ENCODE assay signal across 8 cellular contexts in genomic region chr5:109690456-109691247, GRCh38. TPM values are rescaled to one million over a fixed set of nuclear protein-coding genes. Genes with fewer than 3 reads are reported as not detected.
DNase-seq lines count a peak whose midpoint lies in the region; ATAC-seq and TF ChIP-seq lines count a peak whose summit lies in the region.

No MANE protein-coding gene starts in this region.

- ATAC-seq in naive thymus-derived CD8-positive, alpha-beta T cell: peak; percentile 25 to 52

- peak; percentile 89 for TF ChIP-seq CTCF in fibroblast of pulmonary artery (IDR thresholded peaks at IDR 0.05; ENCODE audit: low read length, missing control alignments)

- peak overlapping the region; percentile 87 to 88 for H3K9ac ChIP-seq in stomach smooth muscle (ENCODE audit: low read length in 2 of 2)

- peak overlapping the region; percentile 90 for H3K27ac ChIP-seq in stomach smooth muscle (ENCODE audit: low read length)

- peaks cover 0 to 5% (median 0%) of the 10 kb centered on the region in 9 donors for H3K9me3 Mint-ChIP-seq in naive thymus-derived CD8-positive, alpha-beta T cell

- no peaks in the 10 kb centered on the region for H3K27me3 ChIP-seq in stomach smooth muscle (ENCODE audit: control insufficient read depth in 1 of 2, insufficient read depth in 2 of 2, low read length in 2 of 2)

- H3K36me3 ChIP-seq in stomach smooth muscle (ENCODE audit: control insufficient read depth in 2 of 2, insufficient read depth in 2 of 2, low read length in 2 of 2): no peaks in the 10 kb centered on the region

- peak; percentile 64 to 72 for DNase-seq in AML-193 (lab: John Stamatoyannopoulos, UW)
- DNase-seq in GM19238 (ENCODE audit: insufficient read length, low spot score): peak; percentile 5
- DNase-seq in HT-29 (ENCODE audit: low spot score): peak; percentile 78
- DNase-seq in RPMI8226: peak; percentile 83
- peak; percentile 82 for DNase-seq in activated effector memory CD4-positive, alpha-beta T cell treated with anti-CD3 and anti-CD28 coated beads, Interleukin-2, amount 50 U/mL, for 16 hours
- peak; percentile 88 for DNase-seq in fibroblast of pulmonary artery (ENCODE audit: low read depth)
- DNase-seq in naive thymus-derived CD8-positive, alpha-beta T cell: peak; percentile 35 to 81 (median 64)

- POLR2A ChIA-PET in naive thymus-derived CD8-positive, alpha-beta T cell (lab: Charles Lee): interaction anchor here (0.7 to 5.1 kb wide), 21 partner anchors 8 to 1309 kb away, joined by 3 to 61 read pairs (median 5); partner anchors contain the start of genes FBXL17, PJA2 and SLC25A46

- H3K4me3 ChIP-seq in fibroblast of pulmonary artery (replicated peaks; ENCODE audit: low read depth, low read length): peak overlapping the region; percentile 82
- peak overlapping the region; percentile 90 to 98 for H3K4me3 ChIP-seq in stomach smooth muscle (ENCODE audit: low read length in 2 of 2)

- H3K4me1 Mint-ChIP-seq in naive thymus-derived CD8-positive, alpha-beta T cell: peaks cover 28 to 54% (median 48%) of the 10 kb centered on the region in 4 donors

- H3K27ac Mint-ChIP-seq in naive thymus-derived CD8-positive, alpha-beta T cell: peak overlapping the region; percentile 89 to 96 (median 93)

- H3K36me3 Mint-ChIP-seq in naive thymus-derived CD8-positive, alpha-beta T cell: no peaks in the 10 kb centered on the region

- peaks cover 3% of the 10 kb centered on the region for H3K4me1 ChIP-seq in stomach smooth muscle (ENCODE audit: control insufficient read depth, insufficient read depth, low read length)

- no peaks in the 10 kb centered on the region for H3K9me3 ChIP-seq in stomach smooth muscle (ENCODE audit: control insufficient read depth in 2 of 2, low read length in 2 of 2)

- peak overlapping the region; percentile 86 to 95 (median 92) for H3K4me3 Mint-ChIP-seq in naive thymus-derived CD8-positive, alpha-beta T cell

- no peaks in the 10 kb centered on the region for H3K27me3 Mint-ChIP-seq in naive thymus-derived CD8-positive, alpha-beta T cell

RNA-seq across cellular contexts. Expression of gene MAN2A1, which starts 0.9 kb away (rescaled TPM):
- 22.2 and 22.8 TPM in 2 replicates for total RNA-seq in HT-29 (2014; rRNA removed; shearing (Covaris generic))
- 10 to 100 TPM; 80.3 to 83.9 TPM for total RNA-seq in naive thymus-derived CD8-positive, alpha-beta T cell
- 10 to 100 TPM; 17.5 to 20.7 (median 20.2) TPM for polyA plus RNA-seq in naive thymus-derived CD8-positive, alpha-beta T cell

Comparison
In these comparisons a context has a peak if more than half of its experiments do, and no peak if none do; other contexts are left out.
1. Peak in every context shown above with its lines: DNase-seq, ATAC-seq, H3K4me3 ChIP-seq and H3K27ac ChIP-seq.
2. DNase-seq: peak in every context shown above with its lines; median percentile 88 in fibroblast of pulmonary artery; 83 in RPMI8226; 82 in activated effector memory CD4-positive, alpha-beta T cell treated with anti-CD3 and anti-CD28 coated beads, Interleukin-2, amount 50 U/mL, for 16 hours; 78 in HT-29; 68 in AML-193; 64 in naive thymus-derived CD8-positive, alpha-beta T cell; 5 in GM19238.